In genomic region chr16:68644715-68645493, GRCh38 we compare ENCODE assay signal across 8 cellular contexts. TPM values are rescaled to one million over a fixed set of nuclear protein-coding genes. Genes with fewer than 3 reads are reported as not detected.
DNase-seq lines count a peak whose midpoint lies in the region; ATAC-seq and TF ChIP-seq lines count a peak whose summit lies in the region.

Gene CDH3, plus strand, starts transcription at chr16:68645310. Its CDS starts 70 bp downstream, at chr16:68645380.

- peak within 1 kb of the TSS; percentile 46; the same call in 1 of the 2 replicates for H3K9ac ChIP-seq in BLaER1

- peaks cover 43% of the 10 kb centered on the region for H3K4me1 ChIP-seq in BLaER1

- H3K9me3 ChIP-seq in BLaER1, result no peaks in the 10 kb centered on the region; the same call in 1 of the 2 replicates

- CTCF ChIA-PET in WTC11 (lab: Charles Lee), result interaction anchor here (0.5 to 5.6 kb wide), 8 partner anchors 9 to 461 kb away, joined by 3 to 61 read pairs (median 5); partner anchors contain the start of gene HAS3

- POLR2A ChIA-PET in WTC11 (lab: Charles Lee), result interaction anchor here (0.6 to 1.7 kb wide), 6 partner anchors 9 to 218 kb away, joined by 3 to 13 read pairs (median 4); no protein-coding TSS in a partner anchor

- peaks cover 48% of the 10 kb centered on the region for H3K4me1 Mint-ChIP-seq in WTC11

- no peaks in the 10 kb centered on the region for H3K9me3 Mint-ChIP-seq in WTC11

- no peak within 1 kb of the TSS; the same call in 1 of the 2 replicates for H3K27ac ChIP-seq in BLaER1
- H3K27ac ChIP-seq in HL-60 (replicated peaks), result no peak within 1 kb of the TSS

- peaks cover 25% of the 10 kb centered on the region for H3K27me3 Mint-ChIP-seq in WTC11 (ENCODE audit: low read depth)

- peak within 1 kb of the TSS; percentile 96 for H3K27ac Mint-ChIP-seq in WTC11

- H3K4me3 Mint-ChIP-seq in WTC11, result peak within 1 kb of the TSS; percentile 89

- H3K27me3 ChIP-seq in BLaER1 (peaks cover 82% of the 10 kb centered on the region), HL-60 (ENCODE audit: insufficient read depth, poor library complexity, severe bottlenecking) (peaks cover 50% of the 10 kb centered on the region)

- no peaks in the 10 kb centered on the region for H3K36me3 ChIP-seq in BLaER1

- peaks cover 42% of the 10 kb centered on the region for H4K20me1 ChIP-seq in BLaER1

- peak; percentile 6 to 54 for DNase-seq in HL-60 (ENCODE audit: low read depth in 1 of 2, low spot score in 1 of 2)
- peak; percentile 94 for DNase-seq in WTC11 (ENCODE audit: low spot score)
- peak; percentile 16 for DNase-seq in fibroblast of pulmonary artery (ENCODE audit: low read depth)
- no peak for DNase-seq in renal cortical epithelial cell (ENCODE audit: low read depth)

- peaks cover 4% of the 10 kb centered on the region for H3K36me3 Mint-ChIP-seq in WTC11

- TF ChIP-seq CTCF in HL-60 (IDR thresholded peaks at IDR 0.05; ENCODE audit: insufficient read depth, low read length) (no peak), WTC11 (IDR thresholded peaks at IDR 0.05) (no peak), fibroblast of pulmonary artery (IDR thresholded peaks at IDR 0.05; ENCODE audit: low read length, missing control alignments) (no peak)

- ATAC-seq in WTC11 (peak; percentile 76), HG03159 (IDR thresholded peaks at IDR 0.05; ENCODE audit: unreplicated experiment) (no peak), GM21786 (IDR thresholded peaks at IDR 0.05; ENCODE audit: unreplicated experiment) (no peak), HG03469 (IDR thresholded peaks at IDR 0.05; ENCODE audit: unreplicated experiment) (no peak)

- H3K4me3 ChIP-seq in BLaER1 (peak within 1 kb of the TSS; percentile 65), HL-60 (replicated peaks; ENCODE audit: insufficient read depth, low read length) (no peak within 1 kb of the TSS), fibroblast of pulmonary artery (replicated peaks; ENCODE audit: low read depth, low read length) (no peak within 1 kb of the TSS)

- peak within 1 kb of the TSS; percentile 100 for H3K4me2 ChIP-seq in BLaER1

TF ChIP-seq in WTC11, 78 proteins besides CTCF, POLR2A, EP300 and RAD21 (continues in another document):
- peak; percentile 69; the same call in 1 of the 2 replicates for TF ChIP-seq TEAD1 (CRISPR knock-in tag; IDR thresholded peaks at IDR 0.05)
- peak; percentile 77; the same call in 1 of the 2 replicates for TF ChIP-seq FOXP4 (CRISPR knock-in tag; IDR thresholded peaks at IDR 0.05)
- peak; percentile 33; the same call in 1 of the 2 replicates for TF ChIP-seq HMGXB4 (CRISPR knock-in tag; IDR thresholded peaks at IDR 0.05)
- TF ChIP-seq CREM (CRISPR knock-in tag; IDR thresholded peaks at IDR 0.05), result 0 out of 2 replicates have a peak, but pooled peaks have one; percentile 52
- TF ChIP-seq MYBL2 (CRISPR knock-in tag; IDR thresholded peaks at IDR 0.05), result peak; percentile 74; the same call in 1 of the 2 replicates
- peak; percentile 8; the same call in 1 of the 2 replicates for TF ChIP-seq SMAD3 (CRISPR knock-in tag; IDR thresholded peaks at IDR 0.05; ENCODE audit: borderline replicate concordance)
- 0 out of 2 replicates have a peak, but pooled peaks have one; percentile 16 for TF ChIP-seq MLX (CRISPR knock-in tag; IDR thresholded peaks at IDR 0.05)
- no peak for TF ChIP-seq ZNF423 (CRISPR knock-in tag; IDR thresholded peaks at IDR 0.05)
- TF ChIP-seq CREB1 (CRISPR knock-in tag; IDR thresholded peaks at IDR 0.05), result no peak
- peak; percentile 75 for TF ChIP-seq MAX (CRISPR knock-in tag; IDR thresholded peaks at IDR 0.05)
- peak; percentile 74 for TF ChIP-seq NFYB (CRISPR knock-in tag; conservative IDR thresholded peaks at IDR 0.05; ENCODE audit: low read depth)
- TF ChIP-seq GTF2I (CRISPR knock-in tag; conservative IDR thresholded peaks at IDR 0.05), result no peak
- TF ChIP-seq GABPB1 (CRISPR knock-in tag; IDR thresholded peaks at IDR 0.05), result no peak
- no peak for TF ChIP-seq JUN (CRISPR knock-in tag; IDR thresholded peaks at IDR 0.05)
- TF ChIP-seq PRRX2 (CRISPR knock-in tag; IDR thresholded peaks at IDR 0.05), result no peak
- TF ChIP-seq SP1 (CRISPR knock-in tag; conservative IDR thresholded peaks at IDR 0.05), result peak; percentile 74; the same call in 1 of the 2 replicates
- TF ChIP-seq SMAD4 (CRISPR knock-in tag; IDR thresholded peaks at IDR 0.05), result no peak
- TF ChIP-seq ATF2 (CRISPR knock-in tag; IDR thresholded peaks at IDR 0.05; ENCODE audit: borderline replicate concordance, low read depth), result no peak
- peak; percentile 87 for TF ChIP-seq FOXP1 (CRISPR knock-in tag; IDR thresholded peaks at IDR 0.05; ENCODE audit: borderline replicate concordance)
- TF ChIP-seq USF2 (CRISPR knock-in tag; IDR thresholded peaks at IDR 0.05), result peak; percentile 47; the same call in 1 of the 2 replicates
- no peak for TF ChIP-seq ZNF396 (CRISPR knock-in tag; IDR thresholded peaks at IDR 0.05; ENCODE audit: borderline replicate concordance)
- TF ChIP-seq FOXK1 (CRISPR knock-in tag; IDR thresholded peaks at IDR 0.05), result peak; percentile 58; the same call in 1 of the 2 replicates
- TF ChIP-seq ZBTB21 (CRISPR knock-in tag; IDR thresholded peaks at IDR 0.05; ENCODE audit: borderline replicate concordance), result 0 out of 2 replicates have a peak, but pooled peaks have one; percentile 35
- no peak for TF ChIP-seq ZNF232 (CRISPR knock-in tag; IDR thresholded peaks at IDR 0.05)

RNA-seq across cellular contexts. Expression of gene CDH3, which starts in this region (rescaled TPM):
- total RNA-seq in WTC11 (2021), result 128 to 142 TPM (median 136 TPM) in 3 replicates
- total RNA-seq in renal cortical epithelial cell, result 132 and 198 TPM in 2 replicates
